In genomic region chr2:208542465-208543041, GRCh38 we compare ENCODE assay signal across 18 cellular contexts.
"Had no signal": no experiment of that assay in that cellular context is flagged by ENCODE, and none has a peak within 500 bp of the region (broad histone marks: within the 10 kb centered on the region; RNA-seq: fewer than 3 reads in every experiment).

No MANE protein-coding gene starts in this region.

- DNase-seq: activated naive CD4-positive, alpha-beta T cell treated with Interleukin-2 at 50 U/mL for 16 hours; effector memory CD8-positive, alpha-beta T cell; heart left ventricle; islet precursor cell; mesendoderm; natural killer cell; nucleus accumbens; stimulated activated CD4-positive, alpha-beta T cell treated with anti-CD3 and anti-CD28 coated beads, Interleukin-15, amount 100 ng/mL, for 24 hours; stimulated activated CD4-positive, alpha-beta T cell treated with anti-CD3 and anti-CD28 coated beads, Interleukin-4, amount 100 ng/mL, for 24 hours; stimulated activated naive CD8-positive, alpha-beta T cell treated with anti-CD3 and anti-CD28 coated beads, Interleukin-15, Interleukin-2, amounts not matched to agents 100 U/mL and 50 U/mL, for 24 hours; trophoblast cell had no signal

- H3K9me3 ChIP-seq: heart left ventricle, right atrium auricular region had no signal

- H3K27ac Mint-ChIP-seq: activated T-helper 1 cell treated with anti-CD3 and anti-CD28 coated beads, Interleukin-12 subunit alpha, Interleukin-12 subunit beta, Interleukin-2, Interleukin-4 antibody, amounts not matched to agents 30 ng/mL and 10 ng/mL and 1 ng/mL, durations not matched to agents 14 hours and 24 hours and 36 hours; dendritic cell treated with granulocyte-macrophage colony-stimulating factor and Interleukin-4, amounts not matched to agents 40 ng/mL and 50 ng/mL, for 4 days; effector memory CD8-positive, alpha-beta T cell; natural killer cell; WTC11 had no signal

- H3K36me3 ChIP-seq: heart left ventricle, right atrium auricular region had no signal

- H3K4me3 ChIP-seq: heart left ventricle, right atrium auricular region had no signal

- H3K4me1 ChIP-seq: heart left ventricle, right atrium auricular region had no signal

- H3K27ac ChIP-seq: heart left ventricle, right atrium auricular region had no signal

- ATAC-seq: effector memory CD8-positive, alpha-beta T cell; heart left ventricle; natural killer cell; stimulated activated naive CD8-positive, alpha-beta T cell treated with anti-CD3 and anti-CD28 coated beads, Interleukin-15, Interleukin-2, amounts not matched to agents 100 U/mL and 50 U/mL, for 24 hours; WTC11 had no signal

- H3K36me3 Mint-ChIP-seq: natural killer cell, WTC11 had no signal

- FAIRE-seq: astrocyte, bronchial epithelial cell, frontal cortex had no signal

- H3K27me3 ChIP-seq: heart left ventricle, right atrium auricular region had no signal

- H3K9me3 Mint-ChIP-seq: activated T-helper 1 cell treated with anti-CD3 and anti-CD28 coated beads, Interleukin-12 subunit alpha, Interleukin-12 subunit beta, Interleukin-2, Interleukin-4 antibody, amounts not matched to agents 30 ng/mL and 10 ng/mL and 1 ng/mL, durations not matched to agents 14 hours and 24 hours and 36 hours; dendritic cell treated with granulocyte-macrophage colony-stimulating factor and Interleukin-4, amounts not matched to agents 40 ng/mL and 50 ng/mL, for 4 days had no signal
